Comparison of ENCODE assay signal across 29 cellular contexts in genomic region chr20:45649312-45649863, GRCh38. TPM values are rescaled to one million over a fixed set of nuclear protein-coding genes. Genes with fewer than 3 reads are reported as not detected.
"Had no signal": no experiment of that assay in that cellular context is flagged by ENCODE, and none has a peak within 500 bp of the region (broad histone marks: within the 10 kb centered on the region; RNA-seq: fewer than 3 reads in every experiment).

No MANE protein-coding gene starts in this region.

- DNase-seq: IMR-90, Karpas-422, KG1, MM.1S, NCI-H1048, NCI-H1105 treated with DMSO at 0.1 percent for 48 hours, NCI-H1417 treated with DMSO at 0.1 percent for 48 hours, NCI-H146, NCI-H1694 treated with DMSO at 0.1 percent for 48 hours, NCI-H1930, NCI-H2081, NCI-H2107, NCI-H2227 treated with DMSO at 0.1 percent for 48 hours, NCI-H524, NCI-H526 treated with DMSO at 0.1 percent for 48 hours, NCI-H774, PC-3, SHP77, SK-N-SH, SW 1271, T-cell had no signal

- H3K4me2 ChIP-seq: SK-N-SH had no signal

- H3K9ac ChIP-seq: SK-N-SH had no signal

- H3K9me3 ChIP-seq: SK-N-SH had no signal

- H3K4me3 Mint-ChIP-seq: T-cell had no signal

- H3K36me3 Mint-ChIP-seq: T-cell had no signal

- H3K27ac ChIP-seq: HL-60, RWPE1 had no signal

- H3K9me3 Mint-ChIP-seq: T-cell had no signal

- H3K4me1 Mint-ChIP-seq: T-cell had no signal

- H3K27ac Mint-ChIP-seq: T-cell had no signal

RNA-seq across cellular contexts. Expression of gene WFDC9, which starts 18.3 kb away (rescaled TPM):
- total RNA-seq: HepG2, HT-29, IMR-90, M059J, NCI-H460, OCI-LY7, PC-3, SK-MEL-5, T-cell had no signal
- polyA plus RNA-seq: HepG2, IMR-90, SK-N-SH had no signal

RNA-seq across cellular contexts. Expression of gene WFDC10A, which starts 19.8 kb away (rescaled TPM):
- total RNA-seq: HepG2, HT-29, IMR-90, M059J, NCI-H460, OCI-LY7, PC-3, SK-MEL-5, T-cell had no signal
- polyA plus RNA-seq: HepG2, IMR-90, SK-N-SH had no signal

RNA-seq across cellular contexts. Expression of gene WFDC11, which starts 20.7 kb away (rescaled TPM):
- total RNA-seq: HepG2, HT-29, IMR-90, M059J, NCI-H460, OCI-LY7, PC-3, SK-MEL-5, T-cell had no signal
- polyA plus RNA-seq: HepG2, IMR-90, SK-N-SH had no signal

RNA-seq across cellular contexts. Expression of gene WFDC13, which starts 52.5 kb away (rescaled TPM):
- total RNA-seq: HepG2, HT-29, IMR-90, M059J, NCI-H460, OCI-LY7, PC-3, SK-MEL-5, T-cell had no signal
- polyA plus RNA-seq: HepG2, IMR-90, SK-N-SH had no signal

RNA-seq across cellular contexts. Expression of gene WFDC10B, which starts 55.4 kb away (rescaled TPM):
- total RNA-seq: HepG2, HT-29, IMR-90, M059J, NCI-H460, OCI-LY7, PC-3, SK-MEL-5, T-cell had no signal
- polyA plus RNA-seq: IMR-90, SK-N-SH had no signal
